Comparison of ENCODE assay signal across 19 cellular contexts in genomic region chr15:92634641-92635272, GRCh38. TPM values are rescaled to one million over a fixed set of nuclear protein-coding genes. Genes with fewer than 3 reads are reported as not detected.
DNase-seq lines count a peak whose midpoint lies in the region; ATAC-seq, FAIRE-seq and TF ChIP-seq lines count a peak whose summit lies in the region.
"Had no signal": no experiment of that assay in that cellular context is flagged by ENCODE, and none has a peak within 500 bp of the region (broad histone marks: within the 10 kb centered on the region; RNA-seq: fewer than 3 reads in every experiment).

No MANE protein-coding gene starts in this region.

- H3K27ac ChIP-seq in BLaER1 treated with 17β-estradiol and CSF1 and Interleukin-3, amounts not matched to agents 10 nM and 100 nM = peak overlapping the region in 1 of 11 experiments; percentile 45; a peak in 1 of 22 replicates
- H3K27ac ChIP-seq in H9 (ENCODE audit: insufficient read length, low read depth, low read length) (no peak overlapping the region), neural cell (ENCODE audit: low read length) (peak overlapping the region; percentile 9)

- TF ChIP-seq RAD21 in neural cell (conservative IDR thresholded peaks at IDR 0.05) = no peak

- no peak overlapping the region for H2BK120ac ChIP-seq in H9 (ENCODE audit: low read depth, low read length, poor library complexity, severe bottlenecking)

- H3K4me1 Mint-ChIP-seq in H9 = peaks cover 52 to 59% of the 10 kb centered on the region in 2 experiments

- peak overlapping the region in 8 of 11 experiments; percentile 61 to 74 (median 70); a peak in 16 of 22 replicates for H3K4me2 ChIP-seq in BLaER1 treated with 17β-estradiol and CSF1 and Interleukin-3, amounts not matched to agents 10 nM and 100 nM
- H3K4me2 ChIP-seq in H9 (ENCODE audit: insufficient read depth, insufficient read length, low read length) (no peak overlapping the region), neural cell (ENCODE audit: low read length) (no peak overlapping the region)

- H2BK15ac ChIP-seq in H9 (ENCODE audit: low read depth, low read length) = no peak overlapping the region

- H3K27me3 Mint-ChIP-seq in H9 (ENCODE audit: low read depth) = no peaks in the 10 kb centered on the region

- peak overlapping the region in 2 of 3 experiments; percentile 19 to 38; a peak in 3 of 7 replicates for H3K27ac Mint-ChIP-seq in H9
- H3K27ac Mint-ChIP-seq: activated naive CD4-positive, alpha-beta T cell treated with anti-CD3 and anti-CD28 coated beads for 36 hours; stimulated activated effector memory CD8-positive, alpha-beta T cell treated with anti-CD3 and anti-CD28 coated beads, Interleukin-12 subunit alpha, Interleukin-12 subunit beta, amount 100 ng/mL, for 72 hours had no signal

- H3K23me2 ChIP-seq in H9 (ENCODE audit: insufficient read length, low read depth, low read length, poor library complexity, severe bottlenecking) = no peaks in the 10 kb centered on the region

- ATAC-seq in SK-N-SH treated with all-trans-retinoic acid at 6 μM for 48 hours = no peak
- ATAC-seq: stimulated activated effector memory CD8-positive, alpha-beta T cell treated with anti-CD3 and anti-CD28 coated beads, Interleukin-12 subunit alpha, Interleukin-12 subunit beta, amount 100 ng/mL, for 72 hours had no signal

- TF ChIP-seq CTCF in H9 (conservative IDR thresholded peaks at IDR 0.05) (no peak), neural cell (IDR thresholded peaks at IDR 0.05; ENCODE audit: poor library complexity, severe bottlenecking) (no peak)

- H3K9me3 ChIP-seq in BLaER1 treated with 17β-estradiol and CSF1 and Interleukin-3, amounts not matched to agents 10 nM and 100 nM (replicated peaks in 1 of 11) = peaks cover 9 to 17% (median 12%) of the 10 kb centered on the region in 11 experiments
- H3K9me3 ChIP-seq in H9 (ENCODE audit: control insufficient read depth, low read depth, low read length) = no peaks in the 10 kb centered on the region
- H3K9me3 ChIP-seq in neural cell (ENCODE audit: low read length) = no peaks in the 10 kb centered on the region
- H3K9me3 ChIP-seq: upper lobe of left lung had no signal

- peaks cover 11 to 81% (median 70%) of the 10 kb centered on the region in 10 experiments for H3K4me1 ChIP-seq in BLaER1 treated with 17β-estradiol and CSF1 and Interleukin-3, amounts not matched to agents 10 nM and 100 nM
- H3K4me1 ChIP-seq in H9 (ENCODE audit: insufficient read depth, low read length) = peaks cover 11% of the 10 kb centered on the region; the same call in 1 of the 2 replicates

- H3K4me3 ChIP-seq in BLaER1 treated with 17β-estradiol and CSF1 and Interleukin-3, amounts not matched to agents 10 nM and 100 nM = no peak overlapping the region
- H3K4me3 ChIP-seq in neural cell (ENCODE audit: low read length) = peak overlapping the region; percentile 0
- H3K4me3 ChIP-seq: upper lobe of left lung had no signal

- H3K9ac ChIP-seq in BLaER1 treated with 17β-estradiol and CSF1 and Interleukin-3, amounts not matched to agents 10 nM and 100 nM = no peak overlapping the region
- H3K9ac ChIP-seq in H9 (ENCODE audit: extremely low read depth, insufficient read length, low read length) (no peak overlapping the region), neural cell (ENCODE audit: low read length) (no peak overlapping the region)

- H3K56ac ChIP-seq in H9 (ENCODE audit: insufficient read length, low read depth, low read length) = no peak overlapping the region

- H3K14ac ChIP-seq in H9 (ENCODE audit: insufficient read depth, low read length) = no peak overlapping the region

- no peaks in the 10 kb centered on the region for H4K20me1 ChIP-seq in BLaER1 treated with 17β-estradiol and CSF1 and Interleukin-3, amounts not matched to agents 10 nM and 100 nM
- H4K20me1 ChIP-seq in H9 (ENCODE audit: control insufficient read depth, insufficient read depth, insufficient read length) = no peaks in the 10 kb centered on the region
- H4K20me1 ChIP-seq in neural cell (ENCODE audit: insufficient read depth) = no peaks in the 10 kb centered on the region

- no peak overlapping the region for H2AK5ac ChIP-seq in H9 (ENCODE audit: insufficient read length, low read length)

- H2BK5ac ChIP-seq in H9 (ENCODE audit: insufficient read length, low read length) = no peak overlapping the region

- H3T11ph ChIP-seq in H9 (ENCODE audit: low read length) = no peak overlapping the region

- H3K79me1 ChIP-seq in H9 (ENCODE audit: insufficient read depth, low read depth, low read length, poor library complexity, severe bottlenecking) = peaks cover 2% of the 10 kb centered on the region

- no peak for FAIRE-seq in frontal cortex (lab: Jason Lieb, UNC)
- FAIRE-seq: RCC 7860 had no signal

- H3K4ac ChIP-seq in H9 (ENCODE audit: low read depth, low read length) = no peak overlapping the region

- H3K23ac ChIP-seq in H9 (ENCODE audit: insufficient read length, low read depth, low read length) = no peak overlapping the region

- no peak overlapping the region for H4K91ac ChIP-seq in H9 (ENCODE audit: insufficient read length, low read depth, low read length)

- no peak overlapping the region for H3K18ac ChIP-seq in H9 (ENCODE audit: insufficient read length, low read depth, low read length)

- no peaks in the 10 kb centered on the region for H3K9me2 ChIP-seq in neural cell (ENCODE audit: insufficient read depth, low read length)

- no peaks in the 10 kb centered on the region for H3K27me3 ChIP-seq in BLaER1 treated with 17β-estradiol and CSF1 and Interleukin-3, amounts not matched to agents 10 nM and 100 nM
- no peaks in the 10 kb centered on the region for H3K27me3 ChIP-seq in H9 (ENCODE audit: insufficient read depth, low read length)
- no peaks in the 10 kb centered on the region for H3K27me3 ChIP-seq in neural cell (ENCODE audit: insufficient read depth, low read depth, low read length)
- H3K27me3 ChIP-seq: upper lobe of left lung had no signal

- WGBS in H9 (ENCODE audit: extremely low coverage, insufficient read length, low lambda C conversion rate) = no CpG with 5 or more reads among the region's 7 CpGs

- H4K8ac ChIP-seq in H9 (replicated peaks; ENCODE audit: insufficient read length, low read depth, low read length) = no peak overlapping the region

- DNase-seq in H9 = no peak
- no peak for DNase-seq in epidermal melanocyte (ENCODE audit: insufficient read length, low spot score)
- no peak for DNase-seq in stimulated activated CD4-positive, alpha-beta T cell treated with anti-CD3 and anti-CD28 coated beads, Interleukin-4, amount 100 ng/mL, for 1 hour
- no peak for DNase-seq in frontal cortex (ENCODE audit: low spot score in 2 of 2)
- DNase-seq in NCI-H774 (lab: John Stamatoyannopoulos, UW) = no peak
- DNase-seq: activated CD4-positive, alpha-beta T cell treated with anti-CD3 and anti-CD28 coated beads, Interleukin-2, amount 50 U/mL, for 1 hour; activated naive CD4-positive, alpha-beta T cell treated with anti-CD3 and anti-CD28 coated beads for 36 hours; AML-193; Calu3; cortex of kidney; erythroblast; NCI-H510A; SW 1271; upper lobe of left lung had no signal

- no peak for TF ChIP-seq EP300 in neural cell (conservative IDR thresholded peaks at IDR 0.05; ENCODE audit: poor library complexity, severe bottlenecking)

- H3K36me3 Mint-ChIP-seq in H9 (ENCODE audit: insufficient read depth in 1 of 3, low read depth in 3 of 3) = peaks cover 12 to 15% (median 13%) of the 10 kb centered on the region in 3 experiments
- H3K36me3 Mint-ChIP-seq: stimulated activated effector memory CD8-positive, alpha-beta T cell treated with anti-CD3 and anti-CD28 coated beads, Interleukin-12 subunit alpha, Interleukin-12 subunit beta, amount 100 ng/mL, for 72 hours had no signal

- no peak overlapping the region for H2BK12ac ChIP-seq in H9 (ENCODE audit: insufficient read length, low read depth, low read length)

- H2BK20ac ChIP-seq in H9 (ENCODE audit: low read depth, low read length, poor library complexity, severe bottlenecking) = no peak overlapping the region

- H3K79me2 ChIP-seq in H9 (ENCODE audit: insufficient read depth, low read length) (peaks cover 6% of the 10 kb centered on the region; the same call in 1 of the 2 replicates), neural cell (replicated peaks; ENCODE audit: insufficient read depth, low read length) (no peaks in the 10 kb centered on the region)

- H4K5ac ChIP-seq in H9 (ENCODE audit: insufficient read length, low read depth, low read length) = no peak overlapping the region

- no peaks in the 10 kb centered on the region for H3F3A ChIP-seq in neural cell (ENCODE audit: insufficient read depth, low read length, poor library complexity, severe bottlenecking)

- H2AFZ ChIP-seq in H9 (ENCODE audit: low read length) (no peak overlapping the region), neural cell (ENCODE audit: low read depth, low read length) (no peak overlapping the region)

- H3K4me3 Mint-ChIP-seq in H9 = no peak overlapping the region; a peak in 1 of 5 replicates
- H3K4me3 Mint-ChIP-seq: activated naive CD4-positive, alpha-beta T cell treated with anti-CD3 and anti-CD28 coated beads for 36 hours; stimulated activated effector memory CD8-positive, alpha-beta T cell treated with anti-CD3 and anti-CD28 coated beads, Interleukin-12 subunit alpha, Interleukin-12 subunit beta, amount 100 ng/mL, for 72 hours had no signal

- H3K36me3 ChIP-seq in BLaER1 treated with 17β-estradiol and CSF1 and Interleukin-3, amounts not matched to agents 10 nM and 100 nM = no peaks in the 10 kb centered on the region
- H3K36me3 ChIP-seq in neural cell (ENCODE audit: insufficient read depth, low read length) = no peaks in the 10 kb centered on the region
- H3K36me3 ChIP-seq: upper lobe of left lung had no signal

- H3K9me3 Mint-ChIP-seq in H9 = peaks cover 9% of the 10 kb centered on the region in 2 experiments
- H3K9me3 Mint-ChIP-seq: stimulated activated effector memory CD8-positive, alpha-beta T cell treated with anti-CD3 and anti-CD28 coated beads, Interleukin-12 subunit alpha, Interleukin-12 subunit beta, amount 100 ng/mL, for 72 hours had no signal

TF ChIP-seq in SK-N-SH treated with all-trans-retinoic acid at 6 μM for 48 hours, 23 proteins besides CTCF, POLR2A, EP300 and RAD21 (continues in another document):
- TF ChIP-seq ZNF8 (CRISPR knock-in tag; IDR thresholded peaks at IDR 0.05) (no peak), TCF4 (CRISPR knock-in tag; IDR thresholded peaks at IDR 0.05; ENCODE audit: borderline replicate concordance) (peak; percentile 31; the same call in 1 of the 2 replicates), ESRRG (CRISPR knock-in tag; IDR thresholded peaks at IDR 0.05) (no peak), ZNF565 (CRISPR knock-in tag; conservative IDR thresholded peaks at IDR 0.05; ENCODE audit: low read depth) (no peak), PPARA (CRISPR knock-in tag; IDR thresholded peaks at IDR 0.05; ENCODE audit: borderline replicate concordance) (no peak)

TF ChIP-seq in neural cell, 6 proteins besides CTCF, POLR2A, EP300 and RAD21 (continues in another document):
- TF ChIP-seq MXI1 (conservative IDR thresholded peaks at IDR 0.05; ENCODE audit: poor library complexity, severe bottlenecking) (no peak), SMC3 (conservative IDR thresholded peaks at IDR 0.05; ENCODE audit: poor library complexity) (peak; percentile 9), POLR2AphosphoS5 (IDR thresholded peaks at IDR 0.05) (no peak), EZH2 (IDR thresholded peaks at IDR 0.05; ENCODE audit: borderline replicate concordance, insufficient read depth, low read length, poor library complexity, severe bottlenecking) (no peak), TAF1 (IDR thresholded peaks at IDR 0.05; ENCODE audit: low read depth) (no peak)

RNA-seq across cellular contexts. Expression of gene FAM174B, which starts 20.8 kb away (rescaled TPM):
- 38.0 and 38.5 TPM in 2 replicates for total RNA-seq in H9 (2021)
- 7.0 and 20.1 TPM in 2 replicates for polyA plus RNA-seq in neural cell
- 13.9 and 15.7 TPM in 2 replicates for polyA minus RNA-seq in neural cell
- total RNA-seq in frontal cortex = 16.7 TPM

Comparison
In these comparisons a context has a peak if more than half of its experiments do, and no peak if none do; other contexts are left out.
1. H3K4me2 ChIP-seq: peak in BLaER1 treated with 17β-estradiol and CSF1 and Interleukin-3, amounts not matched to agents 10 nM and 100 nM (8 of 11); none in H9 (single experiment) and neural cell (single experiment).